Comparison of ENCODE assay signal across 9 cellular contexts in genomic region chr5:160260881-160261815, GRCh38. TPM values are rescaled to one million over a fixed set of nuclear protein-coding genes. Genes with fewer than 3 reads are reported as not detected.
DNase-seq lines count a peak whose midpoint lies in the region; ATAC-seq, FAIRE-seq and TF ChIP-seq lines count a peak whose summit lies in the region.
"Had no signal": no experiment of that assay in that cellular context is flagged by ENCODE, and none has a peak within 500 bp of the region (broad histone marks: within the 10 kb centered on the region; RNA-seq: fewer than 3 reads in every experiment).

No MANE protein-coding gene starts in this region.

- no peaks in the 10 kb centered on the region for H3K4me1 ChIP-seq in urinary bladder (ENCODE audit: insufficient read depth)
- H3K4me1 ChIP-seq: parathyroid adenoma had no signal

- no peaks in the 10 kb centered on the region for H3K27me3 ChIP-seq in kidney epithelial cell (ENCODE audit: control insufficient read depth, insufficient read depth, low read length)

- FAIRE-seq in RCC 7860 (lab: Jason Lieb, UNC): no peak

- H3K4me3 ChIP-seq in kidney epithelial cell (ENCODE audit: low read depth, low read length): no peak overlapping the region
- H3K4me3 ChIP-seq in urinary bladder (ENCODE audit: low read depth, low read length): no peak overlapping the region

- WGBS in urinary bladder: 34% methylated on average over 22 of the region's 22 CpGs

- ATAC-seq in GM21723 (IDR thresholded peaks at IDR 0.05; ENCODE audit: unreplicated experiment): peak; percentile 68

- H3K36me3 ChIP-seq in kidney epithelial cell (ENCODE audit: control insufficient read depth, insufficient read depth, low read length): no peaks in the 10 kb centered on the region
- no peaks in the 10 kb centered on the region for H3K36me3 ChIP-seq in urinary bladder (ENCODE audit: insufficient read depth)

- H3K27ac ChIP-seq in urinary bladder (ENCODE audit: low read depth): peak overlapping the region; percentile 70
- H3K27ac ChIP-seq: parathyroid adenoma had no signal

- DNase-seq in AG08396 (ENCODE audit: low spot score) (peak; percentile 78), RCC 7860 (ENCODE audit: low spot score) (peak; percentile 70), kidney epithelial cell (ENCODE audit: low read depth) (peak; percentile 93), cerebellar cortex (ENCODE audit: low spot score) (no peak), NCI-H1417 treated with DMSO at 0.1 percent for 48 hours (lab: John Stamatoyannopoulos, UW) (no peak)
- no peak for DNase-seq in activated CD4-positive, alpha-beta T cell treated with anti-CD3 and anti-CD28 coated beads, Interleukin-2, amount 50 U/mL, for 4 hours

- no peak for TF ChIP-seq CTCF in kidney epithelial cell (IDR thresholded peaks at IDR 0.05; ENCODE audit: insufficient read depth, low read length, poor library complexity, severe bottlenecking)

RNA-seq across cellular contexts. Expression of gene FABP6, which starts 31.8 kb away (rescaled TPM):
- total RNA-seq in kidney epithelial cell: not detected in 2 replicates
- 1.4 TPM for total RNA-seq in urinary bladder
- polyA plus RNA-seq in urinary bladder: 0.68 TPM

RNA-seq across cellular contexts. Expression of gene CCNJL, which starts 51.2 kb away (rescaled TPM):
- total RNA-seq in kidney epithelial cell (21.9 and 23.4 TPM in 2 replicates), urinary bladder (4.7 TPM)
- 2.0 TPM for polyA plus RNA-seq in urinary bladder

Comparison
In these comparisons a context has a peak if more than half of its experiments do, and no peak if none do; other contexts are left out.
1. DNase-seq: peak in AG08396 (single experiment), RCC 7860 (single experiment) and kidney epithelial cell (single experiment); none in cerebellar cortex (single experiment), NCI-H1417 treated with DMSO at 0.1 percent for 48 hours (single experiment) and activated CD4-positive, alpha-beta T cell treated with anti-CD3 and anti-CD28 coated beads, Interleukin-2, amount 50 U/mL, for 4 hours (0 of 2).